Comparison of ENCODE assay signal across 24 cellular contexts in genomic region chr17:65855675-65856074, GRCh38.
DNase-seq lines count a peak whose midpoint lies in the region; ATAC-seq and TF ChIP-seq lines count a peak whose summit lies in the region.
"Had no signal": no experiment of that assay in that cellular context is flagged by ENCODE, and none has a peak within 500 bp of the region (broad histone marks: within the 10 kb centered on the region; RNA-seq: fewer than 3 reads in every experiment).

No MANE protein-coding gene starts in this region.

- RAD21 ChIA-PET in HCT116 (lab: Charles Lee; ENCODE audit: low non-redundant PET in 1 of 2, low total read pairs in 2 of 2, uncharacterized antibody in 2 of 2, unreplicated experiment in 2 of 2): no interaction called here

- no peak overlapping the region for H3K9ac ChIP-seq in HCT116 (ENCODE audit: low read length)

- DNase-seq in HCT116 (ENCODE audit: low read depth, low spot score): no peak
- DNase-seq in PC-9: no peak
- no peak for DNase-seq in mucosa of descending colon
- DNase-seq in cerebellar cortex (ENCODE audit: low spot score): no peak
- no peak for DNase-seq in brain microvascular endothelial cell
- DNase-seq: Caco-2; CD8-positive, alpha-beta T cell; DMS79; GF-D8; KBM-7; NCI-H1105 treated with DMSO at 0.1 percent for 48 hours; NCI-H146; NCI-H1930; NCI-H2107; NCI-H526; NCI-H82; NK-92 treated with Interleukin-12 subunit alpha and Interleukin-12 subunit beta, amount 100 ng/mL, for 24 hours; SHP77 treated with DMSO at 0.1 percent for 48 hours had no signal

- WGBS in gastroesophageal sphincter (ENCODE audit: low coverage in 1 of 2), 2 donors: 95 to 96% methylated on average over 2 to 4 of the region's 4 CpGs

- H3K9me2 ChIP-seq in HCT116 (ENCODE audit: insufficient read depth): no peaks in the 10 kb centered on the region
- H3K9me2 ChIP-seq in PC-9 (ENCODE audit: insufficient read depth): no peaks in the 10 kb centered on the region

- POLR2A ChIA-PET in HCT116 (lab: Charles Lee) (no interaction called here), PC-9 (lab: Charles Lee; ENCODE audit: unreplicated experiment) (no interaction called here)

- no peaks in the 10 kb centered on the region for H3K27me3 ChIP-seq in HCT116 (ENCODE audit: insufficient read depth, low read length)
- H3K27me3 ChIP-seq in PC-9 (ENCODE audit: insufficient read depth, low read depth): no peaks in the 10 kb centered on the region
- H3K27me3 ChIP-seq in brain microvascular endothelial cell (replicated peaks): no peaks in the 10 kb centered on the region
- H3K27me3 ChIP-seq in gastroesophageal sphincter: no peaks in the 10 kb centered on the region
- H3K27me3 ChIP-seq: MG63 had no signal

- intact Hi-C loops in HCT116 (cut with micrococcal nuclease) (no loop called here), PC-9 (cut with micrococcal nuclease; ENCODE audit: unreplicated experiment) (no loop called here), mucosa of descending colon (cut with DNase I, micrococcal nuclease) (no loop called here)

- ATAC-seq in HCT116 (peak; percentile 61), esophagus mucosa (peak; percentile 56), mucosa of descending colon (peak; percentile 34), GM21367 (IDR thresholded peaks at IDR 0.05; ENCODE audit: unreplicated experiment) (no peak), gastroesophageal sphincter (no peak)
- ATAC-seq: CD8-positive, alpha-beta T cell had no signal

- TF ChIP-seq POLR2A in HCT116 (IDR thresholded peaks at IDR 0.05; ENCODE audit: borderline replicate concordance, extremely low read depth, insufficient read depth, insufficient read length) (no peak), gastroesophageal sphincter (IDR thresholded peaks at IDR 0.05) (no peak)

- no peak for TF ChIP-seq CTCF in HCT116 (IDR thresholded peaks at IDR 0.05 in 2 of 3, conservative IDR thresholded peaks at IDR 0.05 in 1 of 3; ENCODE audit: borderline replicate concordance in 1 of 3, insufficient read depth in 1 of 3, low read depth in 2 of 3, low read length in 2 of 3)
- TF ChIP-seq CTCF in PC-9 (conservative IDR thresholded peaks at IDR 0.05): no peak
- TF ChIP-seq CTCF in mucosa of descending colon (IDR thresholded peaks at IDR 0.05): no peak
- no peak for TF ChIP-seq CTCF in brain microvascular endothelial cell (IDR thresholded peaks at IDR 0.05; ENCODE audit: low read depth, low read length, missing control alignments)
- TF ChIP-seq CTCF in gastroesophageal sphincter (IDR thresholded peaks at IDR 0.05): no peak

- TF ChIP-seq RAD21 in HCT116 (IDR thresholded peaks at IDR 0.05; ENCODE audit: low read depth): no peak

- H3K4me1 ChIP-seq in HCT116 (ENCODE audit: control insufficient read depth in 1 of 2, insufficient read depth in 2 of 2, low read length in 2 of 2) (peaks cover 12 to 35% of the 10 kb centered on the region in 2 experiments), PC-9 (replicated peaks; ENCODE audit: insufficient read depth) (peaks cover 27% of the 10 kb centered on the region), mucosa of descending colon (ENCODE audit: low read depth) (no peaks in the 10 kb centered on the region), gastroesophageal sphincter (no peaks in the 10 kb centered on the region)
- H3K4me1 ChIP-seq: Caco-2 had no signal

- H4K20me1 ChIP-seq in HCT116 (ENCODE audit: insufficient read depth) (no peaks in the 10 kb centered on the region), PC-9 (ENCODE audit: insufficient read depth) (no peaks in the 10 kb centered on the region)

- H3K36me3 ChIP-seq in HCT116 (ENCODE audit: control insufficient read depth in 1 of 2, insufficient read depth in 2 of 2, low read length in 2 of 2): no peaks in the 10 kb centered on the region; a peak in 1 of 4 replicates
- H3K36me3 ChIP-seq in PC-9 (ENCODE audit: low read depth): no peaks in the 10 kb centered on the region
- H3K36me3 ChIP-seq in mucosa of descending colon (ENCODE audit: low read depth): no peaks in the 10 kb centered on the region
- no peaks in the 10 kb centered on the region for H3K36me3 ChIP-seq in brain microvascular endothelial cell (replicated peaks)
- H3K36me3 ChIP-seq in gastroesophageal sphincter: no peaks in the 10 kb centered on the region
- H3K36me3 ChIP-seq: MG63 had no signal

- peak overlapping the region in 1 of 2 experiments; percentile 19; a peak in 1 of 4 replicates for H3K4me3 ChIP-seq in HCT116 (replicated peaks in 1 of 2; ENCODE audit: low read depth in 1 of 2, low read length in 2 of 2)
- H3K4me3 ChIP-seq in PC-9: no peak overlapping the region
- H3K4me3 ChIP-seq in mucosa of descending colon: no peak overlapping the region
- H3K4me3 ChIP-seq in brain microvascular endothelial cell (ENCODE audit: low read depth, low read length): no peak overlapping the region
- no peak overlapping the region for H3K4me3 ChIP-seq in gastroesophageal sphincter
- H3K4me3 ChIP-seq: MG63 had no signal

- peaks cover 4% of the 10 kb centered on the region; the same call in 1 of the 2 replicates for H3F3A ChIP-seq in PC-9 (ENCODE audit: insufficient read depth, low read depth)

- in situ Hi-C loops in brain microvascular endothelial cell (cut with HindIII; ENCODE audit: low pct_ligation_motif_present, low sequenced_read_pairs): no loop called here

- H3K4me2 ChIP-seq in HCT116 (ENCODE audit: low read length) (peak overlapping the region; percentile 63), PC-9 (peak overlapping the region; percentile 61)

- BruUV-seq in HCT116 (replicated peaks; lab: Mats Ljungman, UMichigan) (no TSS peak), PC-9 (replicated peaks; lab: Mats Ljungman, UMichigan) (no TSS peak)

- H3K27ac ChIP-seq in HCT116 (ENCODE audit: low read depth, low read length) (no peak overlapping the region), PC-9 (peak overlapping the region; percentile 54), brain microvascular endothelial cell (no peak overlapping the region), gastroesophageal sphincter (no peak overlapping the region)
- H3K27ac ChIP-seq: C4-2B, RWPE1 had no signal

- CTCF ChIA-PET in HCT116 (lab: Charles Lee) (no interaction called here), PC-9 (lab: Charles Lee) (no interaction called here)

- H3K79me2 ChIP-seq in HCT116 (ENCODE audit: insufficient read depth, low read length): no peaks in the 10 kb centered on the region
- no peaks in the 10 kb centered on the region for H3K79me2 ChIP-seq in PC-9 (ENCODE audit: low read depth)

- TF ChIP-seq EP300 in gastroesophageal sphincter (IDR thresholded peaks at IDR 0.05): no peak

- H2AFZ ChIP-seq in HCT116 (ENCODE audit: low read depth, low read length, poor library complexity, severe bottlenecking): peak overlapping the region; percentile 28
- H2AFZ ChIP-seq in PC-9: no peak overlapping the region

- no peaks in the 10 kb centered on the region for H3K9me3 ChIP-seq in HCT116 (ENCODE audit: control insufficient read depth in 1 of 2, insufficient read depth in 1 of 2, low read depth in 1 of 2, low read length in 2 of 2)
- H3K9me3 ChIP-seq in PC-9 (ENCODE audit: insufficient read depth, low read depth): no peaks in the 10 kb centered on the region
- H3K9me3 ChIP-seq in mucosa of descending colon: no peaks in the 10 kb centered on the region
- no peaks in the 10 kb centered on the region for H3K9me3 ChIP-seq in gastroesophageal sphincter
- H3K9me3 ChIP-seq: Caco-2, MG63 had no signal

TF ChIP-seq in HCT116, 20 proteins besides CTCF, POLR2A, EP300 and RAD21:
- no peak for TF ChIP-seq POLR2AphosphoS5 (IDR thresholded peaks at IDR 0.05; ENCODE audit: low read depth, low read length)
- TF ChIP-seq SIN3A (IDR thresholded peaks at IDR 0.05; ENCODE audit: low read depth): 0 out of 2 replicates have a peak, but pooled peaks have one; percentile 13

Comparison
In these comparisons a context has a peak if more than half of its experiments do, and no peak if none do; other contexts are left out.
1. ATAC-seq: peak in HCT116 (single experiment), esophagus mucosa (single experiment) and mucosa of descending colon (single experiment); none in GM21367 (single experiment) and gastroesophageal sphincter (single experiment).